In genomic region chr7:112399501-112399900, GRCh38 we compare ENCODE assay signal across 20 cellular contexts. TPM values are rescaled to one million over a fixed set of nuclear protein-coding genes. Genes with fewer than 3 reads are reported as not detected.
DNase-seq lines count a peak whose midpoint lies in the region; ATAC-seq and TF ChIP-seq lines count a peak whose summit lies in the region.
"Had no signal": no experiment of that assay in that cellular context is flagged by ENCODE, and none has a peak within 500 bp of the region (broad histone marks: within the 10 kb centered on the region; RNA-seq: fewer than 3 reads in every experiment).

No MANE protein-coding gene starts in this region.

- H3K4me2 ChIP-seq in IMR-90 (ENCODE audit: low read depth, low read length), result no peak overlapping the region
- H3K4me2 ChIP-seq: PC-9 had no signal

- H4K20me1 ChIP-seq in IMR-90 (ENCODE audit: insufficient read depth, low read length), result no peaks in the 10 kb centered on the region

- no peak for TF ChIP-seq RAD21 in IMR-90 (IDR thresholded peaks at IDR 0.05; ENCODE audit: low read length)

- H2AFZ ChIP-seq in IMR-90 (replicated peaks; ENCODE audit: low read length, poor library complexity), result no peak overlapping the region
- H2AFZ ChIP-seq: PC-9 had no signal

- H3K9ac ChIP-seq in IMR-90 (ENCODE audit: low read depth, low read length), result no peak overlapping the region

- H3K79me1 ChIP-seq in IMR-90 (ENCODE audit: low read depth in 1 of 2, low read length in 2 of 2), result no peaks in the 10 kb centered on the region

- TF ChIP-seq POLR2A in IMR-90 (IDR thresholded peaks at IDR 0.05; ENCODE audit: low read depth, low read length), result no peak

- peaks cover 0 to 1% (median 0%) of the 10 kb centered on the region in 3 donors for H3K36me3 Mint-ChIP-seq in naive thymus-derived CD8-positive, alpha-beta T cell

- peaks cover 6% of the 10 kb centered on the region for H3K27me3 ChIP-seq in IMR-90 (ENCODE audit: control insufficient read depth, insufficient read depth, low read length)

- no peaks in the 10 kb centered on the region; the same call in 1 of the 2 replicates for H3K4me1 ChIP-seq in IMR-90 (ENCODE audit: control insufficient read depth, insufficient read depth, low read length)

- H3K18ac ChIP-seq in IMR-90 (ENCODE audit: low read depth, low read length), result no peak overlapping the region

- WGBS in IMR-90 (ENCODE audit: extremely low coverage in 2 of 2, insufficient read length in 1 of 2), 2 experiments, result no CpG with 5 or more reads among the region's 1 CpG

- peaks cover 3 to 9% (median 6%) of the 10 kb centered on the region in 5 donors for H3K27me3 Mint-ChIP-seq in naive thymus-derived CD8-positive, alpha-beta T cell

- in situ Hi-C loops in IMR-90 (cut with MboI; ENCODE audit: low sequenced_read_pairs), result no loop called here
- in situ Hi-C loops in astrocyte of the spinal cord (cut with HindIII; ENCODE audit: low sequenced_read_pairs), result no loop called here

- no peak overlapping the region for H2BK5ac ChIP-seq in IMR-90 (ENCODE audit: low read depth, low read length, poor library complexity, severe bottlenecking)

- H3K4me3 Mint-ChIP-seq in naive thymus-derived CD8-positive, alpha-beta T cell, result no peak overlapping the region

- no peak overlapping the region for H2AK5ac ChIP-seq in IMR-90 (ENCODE audit: low read depth, low read length)

- H3K23ac ChIP-seq in IMR-90 (ENCODE audit: low read depth, low read length), result no peak overlapping the region

- intact Hi-C loops in IMR-90 (cut with micrococcal nuclease), result no loop called here

- no peak overlapping the region for H2BK15ac ChIP-seq in IMR-90 (ENCODE audit: low read depth, low read length)

- dilution Hi-C loops in IMR-90 (cut with HindIII; ENCODE audit: low sequenced_read_pairs, unreplicated experiment), result no loop called here

- H4K91ac ChIP-seq in IMR-90 (ENCODE audit: insufficient read depth, low read depth, low read length), result no peak overlapping the region

- peak overlapping the region in 1 of 10 donors; percentile 31 for H3K27ac Mint-ChIP-seq in naive thymus-derived CD8-positive, alpha-beta T cell

- peaks cover 2% of the 10 kb centered on the region; the same call in 1 of the 2 replicates for H3K9me1 ChIP-seq in IMR-90 (ENCODE audit: insufficient read depth, low read length)

- no peak overlapping the region for H2BK20ac ChIP-seq in IMR-90 (ENCODE audit: low read depth, low read length)

- H3K36me3 ChIP-seq in IMR-90 (ENCODE audit: control insufficient read depth, insufficient read depth, low read length), result no peaks in the 10 kb centered on the region

- POLR2A ChIA-PET in IMR-90 (lab: Charles Lee; ENCODE audit: unreplicated experiment), result no interaction called here
- POLR2A ChIA-PET in naive thymus-derived CD8-positive, alpha-beta T cell (lab: Charles Lee), result interaction anchor here (0.6 kb wide), 1 partner anchor 852 kb away, joined by 4 read pairs; no protein-coding TSS in a partner anchor

- no peak overlapping the region for H2BK120ac ChIP-seq in IMR-90 (ENCODE audit: low read depth, low read length)

- TF ChIP-seq CTCF in IMR-90 (conservative IDR thresholded peaks at IDR 0.05; ENCODE audit: low read depth, low read length) (no peak), astrocyte of the spinal cord (IDR thresholded peaks at IDR 0.05; ENCODE audit: low read depth, low read length) (no peak), fibroblast of the aortic adventitia (IDR thresholded peaks at IDR 0.05; ENCODE audit: insufficient read depth, low read length) (no peak)

- H3K4me3 ChIP-seq in IMR-90 (ENCODE audit: insufficient read depth, low read depth, low read length), result no peak overlapping the region
- H3K4me3 ChIP-seq in astrocyte of the spinal cord (ENCODE audit: low read depth, low read length), result no peak overlapping the region
- H3K4me3 ChIP-seq in fibroblast of the aortic adventitia (ENCODE audit: low read depth, low read length), result no peak overlapping the region
- H3K4me3 ChIP-seq: GM12878, PC-9 had no signal

- DNase-seq in IMR-90 (peak; percentile 53), astrocyte of the spinal cord (ENCODE audit: low read depth, low spot score) (peak; percentile 84), fibroblast of the aortic adventitia (ENCODE audit: low read depth) (peak; percentile 81), smooth muscle cell of the brain vasculature (ENCODE audit: low read depth, low spot score) (peak; percentile 74), NK-92 (lab: John Stamatoyannopoulos, UW; ENCODE audit: unreplicated experiment) (no peak)
- DNase-seq in naive thymus-derived CD8-positive, alpha-beta T cell, result no peak
- DNase-seq: COR-L47, DMS 273 treated with DMSO at 0.1 percent for 48 hours, DND-41, GOT3, KBM-7, NCI-H1092, NCI-H1436 treated with DMSO at 0.1 percent for 48 hours, NCI-H2029, NCI-H526, PC-9, SIG-M5 had no signal

- no TSS peak for BruUV-seq in IMR-90 (replicated peaks; lab: Mats Ljungman, UMichigan)

- no peaks in the 10 kb centered on the region for H3K9me3 Mint-ChIP-seq in naive thymus-derived CD8-positive, alpha-beta T cell

- CTCF ChIA-PET in IMR-90 (lab: Yijun Ruan, JAX), result no interaction called here

- H4K8ac ChIP-seq in IMR-90 (ENCODE audit: low read depth in 2 of 2, low read length in 2 of 2), result no peak overlapping the region

- H3K4me1 Mint-ChIP-seq in naive thymus-derived CD8-positive, alpha-beta T cell, result peaks cover 11 to 16% (median 12%) of the 10 kb centered on the region in 4 donors

- H3K4ac ChIP-seq in IMR-90 (ENCODE audit: low read depth, low read length), result no peak overlapping the region

- H3K9me3 ChIP-seq in IMR-90 (ENCODE audit: control insufficient read depth, insufficient read depth, low read length), result no peaks in the 10 kb centered on the region

- H4K5ac ChIP-seq in IMR-90 (ENCODE audit: low read depth, low read length), result no peak overlapping the region

- peak; percentile 56 for ATAC-seq in IMR-90 (ENCODE audit: low read depth)
- no peak for ATAC-seq in naive thymus-derived CD8-positive, alpha-beta T cell
- ATAC-seq in HG02870 (IDR thresholded peaks at IDR 0.05; ENCODE audit: unreplicated experiment), result no peak
- ATAC-seq: GM12878 had no signal

- no peak overlapping the region for H3K56ac ChIP-seq in IMR-90 (ENCODE audit: extremely low read depth, insufficient read depth, low read length)

- H3K14ac ChIP-seq in IMR-90 (replicated peaks; ENCODE audit: low read depth, low read length), result no peak overlapping the region

- H3K27ac ChIP-seq in IMR-90 (ENCODE audit: insufficient read depth, low read length), result no peak overlapping the region
- H3K27ac ChIP-seq: PC-9, RWPE1 had no signal

- H2AK9ac ChIP-seq in IMR-90 (replicated peaks; ENCODE audit: low read depth, low read length, poor library complexity), result no peak overlapping the region

TF ChIP-seq in IMR-90, 13 proteins besides CTCF, POLR2A, EP300 and RAD21:
- TF ChIP-seq ELK1 (IDR thresholded peaks at IDR 0.05; ENCODE audit: borderline replicate concordance, low read depth, low read length), result no peak
- no peak for TF ChIP-seq BHLHE40 (IDR thresholded peaks at IDR 0.05; ENCODE audit: low read depth, low read length)
- TF ChIP-seq NFE2L2 (IDR thresholded peaks at IDR 0.05; ENCODE audit: low read depth, low read length), result no peak
- no peak for TF ChIP-seq USF2 (IDR thresholded peaks at IDR 0.05; ENCODE audit: low read depth, low read length)
- no peak for TF ChIP-seq RCOR1 (IDR thresholded peaks at IDR 0.05; ENCODE audit: insufficient replicate concordance, low read length)
- no peak for TF ChIP-seq MXI1 (IDR thresholded peaks at IDR 0.05; ENCODE audit: borderline replicate concordance, low read depth, low read length)
- no peak for TF ChIP-seq SMC3 (IDR thresholded peaks at IDR 0.05; ENCODE audit: low read depth, low read length)
- TF ChIP-seq MAFK (IDR thresholded peaks at IDR 0.05; ENCODE audit: low read depth, low read length), result no peak
- no peak for TF ChIP-seq CHD1 (IDR thresholded peaks at IDR 0.05; ENCODE audit: low read depth, low read length)
- TF ChIP-seq MAZ (IDR thresholded peaks at IDR 0.05; ENCODE audit: borderline replicate concordance, low read depth, low read length), result no peak

RNA-seq across cellular contexts. Expression of gene IFRD1, which starts 50.8 kb away (rescaled TPM):
- 18.3 and 24.2 TPM in 2 replicates for total RNA-seq in IMR-90 (2012; rRNA removed)
- 16.6 and 25.3 TPM in 2 replicates for polyA plus RNA-seq in IMR-90 (2012; rRNA removed)
- polyA plus RNA-seq in IMR-90 (2012; cell fraction: cytosol; rRNA removed), result 4.5 and 4.9 TPM in 2 replicates
- 10.1 and 62.2 TPM in 2 replicates for polyA plus RNA-seq in IMR-90 (2012; cell fraction: nucleus; rRNA removed; ENCODE audit: low replicate concordance)
- 49.5 and 92.7 TPM in 2 replicates for total RNA-seq in fibroblast of the aortic adventitia (ENCODE audit: low replicate concordance)
- 10 to 100 TPM; 64.3 to 72.8 TPM for total RNA-seq in naive thymus-derived CD8-positive, alpha-beta T cell
- 10 to 100 TPM; 22.1 to 28.8 (median 24.0) TPM for polyA plus RNA-seq in naive thymus-derived CD8-positive, alpha-beta T cell

Comparison
In these comparisons a context has a peak if more than half of its experiments do, and no peak if none do; other contexts are left out.
1. DNase-seq: peak in IMR-90 (single experiment), astrocyte of the spinal cord (single experiment), fibroblast of the aortic adventitia (single experiment) and smooth muscle cell of the brain vasculature (single experiment); none in naive thymus-derived CD8-positive, alpha-beta T cell (0 of 10) and NK-92 (single experiment).